1 cellular context compared by ENCODE assay signal in the genomic region with DNA sequence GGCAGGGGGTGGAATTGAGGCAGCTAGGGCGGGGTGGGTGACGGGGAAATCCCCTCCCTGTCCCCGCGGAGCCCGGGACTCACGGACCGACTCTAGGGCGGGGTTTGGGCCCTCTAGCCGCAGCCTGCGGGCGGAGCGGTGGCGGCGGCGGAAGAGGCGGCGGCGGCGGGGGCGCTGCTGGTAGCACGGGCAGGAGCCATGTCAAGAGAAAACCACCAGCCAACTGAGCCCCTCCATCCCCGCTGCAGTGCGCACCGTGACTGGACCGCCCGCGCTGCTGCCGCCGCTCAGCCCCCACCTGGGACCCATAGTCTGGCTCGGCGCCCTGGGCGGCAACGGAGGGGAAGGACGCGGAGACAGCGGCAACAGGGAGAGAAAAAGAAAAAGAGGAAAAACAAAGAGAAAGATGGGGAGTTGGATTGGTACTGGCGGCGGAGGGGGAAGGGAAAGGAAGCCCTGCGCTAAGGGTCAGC.
A peak's percentile ranks its signal among the peaks of the same experiment; 100 is the strongest.
TF ChIP-seq lines count a peak whose summit lies in the region.

No MANE protein-coding gene starts in this region.

TF ChIP-seq in HepG2, 621 proteins besides CTCF, POLR2A, EP300 and RAD21 (continued from another document and continues in another):
- TF ChIP-seq, protein P1, sequence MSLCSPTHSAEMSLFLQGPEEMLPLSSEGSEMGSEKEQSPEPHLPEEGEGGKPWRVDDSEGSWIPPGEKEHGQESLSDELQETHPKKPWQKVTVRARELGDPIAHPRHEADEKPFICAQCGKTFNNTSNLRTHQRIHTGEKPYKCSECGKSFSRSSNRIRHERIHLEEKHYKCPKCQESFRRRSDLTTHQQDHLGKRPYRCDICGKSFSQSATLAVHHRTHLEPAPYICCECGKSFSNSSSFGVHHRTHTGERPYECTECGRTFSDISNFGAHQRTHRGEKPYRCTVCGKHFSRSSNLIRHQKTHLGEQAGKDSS (CRISPR knock-in tag; IDR thresholded peaks at IDR 0.05; ENCODE audit: borderline replicate concordance, low read depth) = no peak
- TF ChIP-seq ZNF530 (CRISPR knock-in tag; IDR thresholded peaks at IDR 0.05; ENCODE audit: low read depth) (no peak), ZSCAN12 (CRISPR knock-in tag; IDR thresholded peaks at IDR 0.05) (no peak), ZNF670 (CRISPR knock-in tag; IDR thresholded peaks at IDR 0.05; ENCODE audit: borderline replicate concordance) (no peak; the same call in 1 of the 2 replicates), ZFP36 (IDR thresholded peaks at IDR 0.05; ENCODE audit: borderline replicate concordance, low read depth, low read length, partially characterized antibody) (no peak), ZNF737 (CRISPR knock-in tag; IDR thresholded peaks at IDR 0.05; ENCODE audit: borderline replicate concordance) (no peak), ZBTB8A (CRISPR knock-in tag; IDR thresholded peaks at IDR 0.05; ENCODE audit: borderline replicate concordance, low read depth) (no peak), STAG1 (CRISPR knock-in tag; IDR thresholded peaks at IDR 0.05) (no peak), ZNF274 (CRISPR knock-in tag; IDR thresholded peaks at IDR 0.05) (peak; percentile 92; the same call in 1 of the 2 replicates), MEF2D (CRISPR knock-in tag; IDR thresholded peaks at IDR 0.05) (no peak), ZNF556 (CRISPR knock-in tag; IDR thresholded peaks at IDR 0.05; ENCODE audit: borderline replicate concordance) (no peak), ZNF768 (CRISPR knock-in tag; IDR thresholded peaks at IDR 0.05) (no peak; the same call in 1 of the 2 replicates), ZNF563 (CRISPR knock-in tag; IDR thresholded peaks at IDR 0.05) (no peak), SRF (IDR thresholded peaks at IDR 0.05; ENCODE audit: low read depth, low read length) (no peak), TBL1XR1 (IDR thresholded peaks at IDR 0.05; ENCODE audit: borderline replicate concordance, low read length, partially characterized antibody) (no peak), ZNF83 (CRISPR knock-in tag; IDR thresholded peaks at IDR 0.05; ENCODE audit: borderline replicate concordance) (no peak), ZNF383 (CRISPR knock-in tag; IDR thresholded peaks at IDR 0.05; ENCODE audit: borderline replicate concordance) (0 out of 2 replicates have a peak, but pooled peaks have one; percentile 13), U2AF2 (IDR thresholded peaks at IDR 0.05; ENCODE audit: low read depth, low read length) (no peak; the same call in 1 of the 2 replicates), CEBPB (IDR thresholded peaks at IDR 0.05; ENCODE audit: borderline replicate concordance, low read depth, low read length) (no peak), ZFP82 (CRISPR knock-in tag; IDR thresholded peaks at IDR 0.05; ENCODE audit: borderline replicate concordance) (no peak), SOX13 (IDR thresholded peaks at IDR 0.05) (peak; percentile 1; the same call in 1 of the 2 replicates), SOX13 (CRISPR knock-in tag; conservative IDR thresholded peaks at IDR 0.05 in 1 of 2, IDR thresholded peaks at IDR 0.05 in 1 of 2) (no peak), CBX5 (CRISPR knock-in tag; IDR thresholded peaks at IDR 0.05; ENCODE audit: borderline replicate concordance) (no peak), ZBTB38 (CRISPR knock-in tag; IDR thresholded peaks at IDR 0.05) (no peak), SP140L (CRISPR knock-in tag; IDR thresholded peaks at IDR 0.05; ENCODE audit: borderline replicate concordance) (no peak), RARA (CRISPR knock-in tag; IDR thresholded peaks at IDR 0.05) (no peak), PHF20 (CRISPR knock-in tag; IDR thresholded peaks at IDR 0.05) (no peak), NPAS2 (CRISPR knock-in tag; IDR thresholded peaks at IDR 0.05; ENCODE audit: borderline replicate concordance) (no peak), SNRNP70 (IDR thresholded peaks at IDR 0.05; ENCODE audit: low read depth, low read length) (no peak), MXI1 (IDR thresholded peaks at IDR 0.05; ENCODE audit: borderline replicate concordance, low read depth, low read length) (no peak), ZNF678 (CRISPR knock-in tag; IDR thresholded peaks at IDR 0.05) (no peak), ZNF572 (CRISPR knock-in tag; IDR thresholded peaks at IDR 0.05) (no peak), ZNF546 (CRISPR knock-in tag; conservative IDR thresholded peaks at IDR 0.05) (no peak; the same call in 1 of the 2 replicates), RBAK (CRISPR knock-in tag; IDR thresholded peaks at IDR 0.05) (no peak), TSC22D2 (CRISPR knock-in tag; IDR thresholded peaks at IDR 0.05; ENCODE audit: borderline replicate concordance) (no peak)
- TF ChIP-seq, protein P2, sequence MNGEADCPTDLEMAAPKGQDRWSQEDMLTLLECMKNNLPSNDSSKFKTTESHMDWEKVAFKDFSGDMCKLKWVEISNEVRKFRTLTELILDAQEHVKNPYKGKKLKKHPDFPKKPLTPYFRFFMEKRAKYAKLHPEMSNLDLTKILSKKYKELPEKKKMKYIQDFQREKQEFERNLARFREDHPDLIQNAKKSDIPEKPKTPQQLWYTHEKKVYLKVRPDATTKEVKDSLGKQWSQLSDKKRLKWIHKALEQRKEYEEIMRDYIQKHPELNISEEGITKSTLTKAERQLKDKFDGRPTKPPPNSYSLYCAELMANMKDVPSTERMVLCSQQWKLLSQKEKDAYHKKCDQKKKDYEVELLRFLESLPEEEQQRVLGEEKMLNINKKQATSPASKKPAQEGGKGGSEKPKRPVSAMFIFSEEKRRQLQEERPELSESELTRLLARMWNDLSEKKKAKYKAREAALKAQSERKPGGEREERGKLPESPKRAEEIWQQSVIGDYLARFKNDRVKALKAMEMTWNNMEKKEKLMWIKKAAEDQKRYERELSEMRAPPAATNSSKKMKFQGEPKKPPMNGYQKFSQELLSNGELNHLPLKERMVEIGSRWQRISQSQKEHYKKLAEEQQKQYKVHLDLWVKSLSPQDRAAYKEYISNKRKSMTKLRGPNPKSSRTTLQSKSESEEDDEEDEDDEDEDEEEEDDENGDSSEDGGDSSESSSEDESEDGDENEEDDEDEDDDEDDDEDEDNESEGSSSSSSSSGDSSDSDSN (CRISPR knock-in tag; IDR thresholded peaks at IDR 0.05) = peak; percentile 94
- TF ChIP-seq, protein P3, sequence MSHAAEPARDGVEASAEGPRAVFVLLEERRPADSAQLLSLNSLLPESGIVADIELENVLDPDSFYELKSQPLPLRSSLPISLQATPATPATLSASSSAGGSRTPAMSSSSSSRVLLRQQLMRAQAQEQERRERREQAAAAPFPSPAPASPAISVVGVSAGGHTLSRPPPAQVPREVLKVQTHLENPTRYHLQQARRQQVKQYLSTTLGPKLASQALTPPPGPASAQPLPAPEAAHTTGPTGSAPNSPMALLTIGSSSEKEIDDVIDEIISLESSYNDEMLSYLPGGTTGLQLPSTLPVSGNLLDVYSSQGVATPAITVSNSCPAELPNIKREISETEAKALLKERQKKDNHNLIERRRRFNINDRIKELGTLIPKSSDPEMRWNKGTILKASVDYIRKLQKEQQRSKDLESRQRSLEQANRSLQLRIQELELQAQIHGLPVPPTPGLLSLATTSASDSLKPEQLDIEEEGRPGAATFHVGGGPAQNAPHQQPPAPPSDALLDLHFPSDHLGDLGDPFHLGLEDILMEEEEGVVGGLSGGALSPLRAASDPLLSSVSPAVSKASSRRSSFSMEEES (CRISPR knock-in tag; IDR thresholded peaks at IDR 0.05) = no peak
- TF ChIP-seq, protein P4, sequence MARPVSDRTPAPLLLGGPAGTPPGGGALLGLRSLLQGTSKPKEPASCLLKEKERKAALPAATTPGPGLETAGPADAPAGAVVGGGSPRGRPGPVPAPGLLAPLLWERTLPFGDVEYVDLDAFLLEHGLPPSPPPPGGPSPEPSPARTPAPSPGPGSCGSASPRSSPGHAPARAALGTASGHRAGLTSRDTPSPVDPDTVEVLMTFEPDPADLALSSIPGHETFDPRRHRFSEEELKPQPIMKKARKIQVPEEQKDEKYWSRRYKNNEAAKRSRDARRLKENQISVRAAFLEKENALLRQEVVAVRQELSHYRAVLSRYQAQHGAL (CRISPR knock-in tag; IDR thresholded peaks at IDR 0.05; ENCODE audit: not compliant biosample characterization) = no peak
- TF ChIP-seq, protein P5, sequence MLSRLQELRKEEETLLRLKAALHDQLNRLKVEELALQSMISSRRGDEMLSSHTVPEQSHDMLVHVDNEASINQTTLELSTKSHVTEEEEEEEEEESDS (CRISPR knock-in tag; IDR thresholded peaks at IDR 0.05; ENCODE audit: borderline replicate concordance) = no peak
- TF ChIP-seq, protein P6, sequence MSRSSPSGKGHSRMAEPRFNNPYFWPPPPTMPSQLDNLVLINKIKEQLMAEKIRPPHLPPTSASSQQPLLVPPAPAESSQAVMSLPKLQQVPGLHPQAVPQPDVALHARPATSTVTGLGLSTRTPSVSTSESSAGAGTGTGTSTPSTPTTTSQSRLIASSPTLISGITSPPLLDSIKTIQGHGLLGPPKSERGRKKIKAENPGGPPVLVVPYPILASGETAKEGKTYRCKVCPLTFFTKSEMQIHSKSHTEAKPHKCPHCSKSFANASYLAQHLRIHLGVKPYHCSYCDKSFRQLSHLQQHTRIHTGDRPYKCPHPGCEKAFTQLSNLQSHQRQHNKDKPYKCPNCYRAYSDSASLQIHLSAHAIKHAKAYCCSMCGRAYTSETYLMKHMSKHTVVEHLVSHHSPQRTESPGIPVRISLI (CRISPR knock-in tag; IDR thresholded peaks at IDR 0.05; ENCODE audit: borderline replicate concordance) = no peak
- TF ChIP-seq, protein P7, sequence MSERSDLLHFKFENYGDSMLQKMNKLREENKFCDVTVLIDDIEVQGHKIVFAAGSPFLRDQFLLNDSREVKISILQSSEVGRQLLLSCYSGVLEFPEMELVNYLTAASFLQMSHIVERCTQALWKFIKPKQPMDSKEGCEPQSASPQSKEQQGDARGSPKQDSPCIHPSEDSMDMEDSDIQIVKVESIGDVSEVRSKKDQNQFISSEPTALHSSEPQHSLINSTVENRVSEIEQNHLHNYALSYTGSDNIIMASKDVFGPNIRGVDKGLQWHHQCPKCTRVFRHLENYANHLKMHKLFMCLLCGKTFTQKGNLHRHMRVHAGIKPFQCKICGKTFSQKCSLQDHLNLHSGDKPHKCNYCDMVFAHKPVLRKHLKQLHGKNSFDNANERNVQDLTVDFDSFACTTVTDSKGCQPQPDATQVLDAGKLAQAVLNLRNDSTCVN (CRISPR knock-in tag; IDR thresholded peaks at IDR 0.05; ENCODE audit: borderline replicate concordance) = no peak
- TF ChIP-seq, protein P8, sequence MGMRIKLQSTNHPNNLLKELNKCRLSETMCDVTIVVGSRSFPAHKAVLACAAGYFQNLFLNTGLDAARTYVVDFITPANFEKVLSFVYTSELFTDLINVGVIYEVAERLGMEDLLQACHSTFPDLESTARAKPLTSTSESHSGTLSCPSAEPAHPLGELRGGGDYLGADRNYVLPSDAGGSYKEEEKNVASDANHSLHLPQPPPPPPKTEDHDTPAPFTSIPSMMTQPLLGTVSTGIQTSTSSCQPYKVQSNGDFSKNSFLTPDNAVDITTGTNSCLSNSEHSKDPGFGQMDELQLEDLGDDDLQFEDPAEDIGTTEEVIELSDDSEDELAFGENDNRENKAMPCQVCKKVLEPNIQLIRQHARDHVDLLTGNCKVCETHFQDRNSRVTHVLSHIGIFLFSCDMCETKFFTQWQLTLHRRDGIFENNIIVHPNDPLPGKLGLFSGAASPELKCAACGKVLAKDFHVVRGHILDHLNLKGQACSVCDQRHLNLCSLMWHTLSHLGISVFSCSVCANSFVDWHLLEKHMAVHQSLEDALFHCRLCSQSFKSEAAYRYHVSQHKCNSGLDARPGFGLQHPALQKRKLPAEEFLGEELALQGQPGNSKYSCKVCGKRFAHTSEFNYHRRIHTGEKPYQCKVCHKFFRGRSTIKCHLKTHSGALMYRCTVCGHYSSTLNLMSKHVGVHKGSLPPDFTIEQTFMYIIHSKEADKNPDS (CRISPR knock-in tag; IDR thresholded peaks at IDR 0.05) = no peak
- TF ChIP-seq, protein P9, sequence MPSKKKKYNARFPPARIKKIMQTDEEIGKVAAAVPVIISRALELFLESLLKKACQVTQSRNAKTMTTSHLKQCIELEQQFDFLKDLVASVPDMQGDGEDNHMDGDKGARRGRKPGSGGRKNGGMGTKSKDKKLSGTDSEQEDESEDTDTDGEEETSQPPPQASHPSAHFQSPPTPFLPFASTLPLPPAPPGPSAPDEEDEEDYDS (CRISPR knock-in tag; IDR thresholded peaks at IDR 0.05) = no peak
- TF ChIP-seq, protein P10, sequence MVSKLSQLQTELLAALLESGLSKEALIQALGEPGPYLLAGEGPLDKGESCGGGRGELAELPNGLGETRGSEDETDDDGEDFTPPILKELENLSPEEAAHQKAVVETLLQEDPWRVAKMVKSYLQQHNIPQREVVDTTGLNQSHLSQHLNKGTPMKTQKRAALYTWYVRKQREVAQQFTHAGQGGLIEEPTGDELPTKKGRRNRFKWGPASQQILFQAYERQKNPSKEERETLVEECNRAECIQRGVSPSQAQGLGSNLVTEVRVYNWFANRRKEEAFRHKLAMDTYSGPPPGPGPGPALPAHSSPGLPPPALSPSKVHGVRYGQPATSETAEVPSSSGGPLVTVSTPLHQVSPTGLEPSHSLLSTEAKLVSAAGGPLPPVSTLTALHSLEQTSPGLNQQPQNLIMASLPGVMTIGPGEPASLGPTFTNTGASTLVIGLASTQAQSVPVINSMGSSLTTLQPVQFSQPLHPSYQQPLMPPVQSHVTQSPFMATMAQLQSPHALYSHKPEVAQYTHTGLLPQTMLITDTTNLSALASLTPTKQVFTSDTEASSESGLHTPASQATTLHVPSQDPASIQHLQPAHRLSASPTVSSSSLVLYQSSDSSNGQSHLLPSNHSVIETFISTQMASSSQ (IDR thresholded peaks at IDR 0.05; ENCODE audit: low read depth) = no peak
- TF ChIP-seq, protein P10 (CRISPR knock-in tag; IDR thresholded peaks at IDR 0.05; ENCODE audit: borderline replicate concordance) = no peak
- TF ChIP-seq, protein P11, sequence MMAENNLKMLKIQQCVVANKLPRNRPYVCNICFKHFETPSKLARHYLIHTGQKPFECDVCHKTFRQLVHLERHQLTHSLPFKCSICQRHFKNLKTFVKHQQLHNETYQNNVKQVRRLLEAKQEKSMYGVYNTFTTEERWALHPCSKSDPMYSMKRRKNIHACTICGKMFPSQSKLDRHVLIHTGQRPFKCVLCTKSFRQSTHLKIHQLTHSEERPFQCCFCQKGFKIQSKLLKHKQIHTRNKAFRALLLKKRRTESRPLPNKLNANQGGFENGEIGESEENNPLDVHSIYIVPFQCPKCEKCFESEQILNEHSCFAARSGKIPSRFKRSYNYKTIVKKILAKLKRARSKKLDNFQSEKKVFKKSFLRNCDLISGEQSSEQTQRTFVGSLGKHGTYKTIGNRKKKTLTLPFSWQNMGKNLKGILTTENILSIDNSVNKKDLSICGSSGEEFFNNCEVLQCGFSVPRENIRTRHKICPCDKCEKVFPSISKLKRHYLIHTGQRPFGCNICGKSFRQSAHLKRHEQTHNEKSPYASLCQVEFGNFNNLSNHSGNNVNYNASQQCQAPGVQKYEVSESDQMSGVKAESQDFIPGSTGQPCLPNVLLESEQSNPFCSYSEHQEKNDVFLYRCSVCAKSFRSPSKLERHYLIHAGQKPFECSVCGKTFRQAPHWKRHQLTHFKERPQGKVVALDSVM (CRISPR knock-in tag; IDR thresholded peaks at IDR 0.05) = no peak
